ENCODE assay signal across 10 cellular contexts in the genomic region with DNA sequence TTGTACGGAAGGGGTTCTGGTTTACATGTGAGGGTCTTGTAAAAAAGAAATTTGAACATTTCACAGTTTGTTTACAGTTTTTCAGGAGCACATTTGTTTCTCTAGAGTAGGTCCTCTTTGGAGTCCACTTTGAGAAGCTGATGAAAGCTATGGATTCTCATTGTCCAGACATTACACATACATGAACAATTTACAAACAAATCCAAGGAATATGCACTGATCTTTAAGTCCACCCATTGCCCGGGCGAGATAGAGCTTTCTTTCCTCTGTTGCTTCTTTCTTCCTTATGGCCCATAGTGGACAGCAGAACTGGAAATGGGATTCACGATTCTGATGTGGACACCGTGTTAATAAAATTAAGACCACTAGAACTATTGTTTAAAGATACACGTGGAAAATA. TPM values are rescaled to one million over a fixed set of nuclear protein-coding genes. Genes with fewer than 3 reads are reported as not detected.
DNase-seq lines count a peak whose midpoint lies in the region; ATAC-seq and TF ChIP-seq lines count a peak whose summit lies in the region.
"Had no signal": no experiment of that assay in that cellular context is flagged by ENCODE, and none has a peak within 500 bp of the region (broad histone marks: within the 10 kb centered on the region; RNA-seq: fewer than 3 reads in every experiment).

No MANE protein-coding gene starts in this region.

- peak overlapping the region; percentile 94 to 99 (median 98) for H3K4me3 Mint-ChIP-seq in CD4-positive, CD25-positive, alpha-beta regulatory T cell
- H3K4me3 Mint-ChIP-seq in neural progenitor cell: peak overlapping the region; percentile 99

- 0 out of 2 replicates have a peak, but pooled peaks cover 5% of the 10 kb centered on the region for H4K20me1 ChIP-seq in KMS-11 (ENCODE audit: insufficient read depth)
- peaks cover 57% of the 10 kb centered on the region for H4K20me1 ChIP-seq in neural progenitor cell (ENCODE audit: low read depth)

- H3K9me3 ChIP-seq in CD4-positive, CD25-positive, alpha-beta regulatory T cell (ENCODE audit: control insufficient read depth in 2 of 2, low read length in 2 of 2): no peaks in the 10 kb centered on the region
- no peaks in the 10 kb centered on the region for H3K9me3 ChIP-seq in neural progenitor cell (ENCODE audit: low read depth)

- peaks cover 53% of the 10 kb centered on the region for H3K4me1 ChIP-seq in CD4-positive, CD25-positive, alpha-beta regulatory T cell (ENCODE audit: control insufficient read depth, insufficient read depth, low read length, poor library complexity, severe bottlenecking)
- H3K4me1 ChIP-seq in KMS-11 (ENCODE audit: low read depth, poor library complexity, severe bottlenecking) (peaks cover 40% of the 10 kb centered on the region), neural progenitor cell (peaks cover 15% of the 10 kb centered on the region)

- peak overlapping the region; percentile 99 for H3K4me2 ChIP-seq in KMS-11
- peak overlapping the region; percentile 77 for H3K4me2 ChIP-seq in neural progenitor cell

- H3K9ac ChIP-seq in KMS-11 (no peak overlapping the region; the same call in 1 of the 2 replicates), neural progenitor cell (no peak overlapping the region)

- TF ChIP-seq CTCF in KMS-11 (conservative IDR thresholded peaks at IDR 0.05; ENCODE audit: low read depth, low read length): no peak
- no peak for TF ChIP-seq CTCF in choroid plexus epithelial cell (conservative IDR thresholded peaks at IDR 0.05; ENCODE audit: low read depth, low read length)
- no peak for TF ChIP-seq CTCF in neural progenitor cell (IDR thresholded peaks at IDR 0.05)

- H2AFZ ChIP-seq in KMS-11 (ENCODE audit: low read depth) (no peak overlapping the region), neural progenitor cell (replicated peaks) (no peak overlapping the region)

- H3K79me2 ChIP-seq in KMS-11 (ENCODE audit: insufficient read depth, low read depth): peaks cover 68% of the 10 kb centered on the region
- peaks cover 64% of the 10 kb centered on the region for H3K79me2 ChIP-seq in neural progenitor cell (ENCODE audit: low read depth)

- DNase-seq in CD4-positive, CD25-positive, alpha-beta regulatory T cell: no peak
- peak; percentile 20 for DNase-seq in choroid plexus epithelial cell (ENCODE audit: low read depth)
- no peak for DNase-seq in neural progenitor cell (ENCODE audit: low spot score)
- no peak for DNase-seq in NCI-H748 treated with DMSO at 0.1 percent for 48 hours (lab: John Stamatoyannopoulos, UW)
- DNase-seq in HCEC 1CT: no peak
- DNase-seq: activated gamma-delta T cell had no signal

- H3K9me3 Mint-ChIP-seq in CD4-positive, CD25-positive, alpha-beta regulatory T cell: no peaks in the 10 kb centered on the region
- no peaks in the 10 kb centered on the region for H3K9me3 Mint-ChIP-seq in neural progenitor cell

- H3K27me3 ChIP-seq in CD4-positive, CD25-positive, alpha-beta regulatory T cell (ENCODE audit: control insufficient read depth, insufficient read depth, low read length): no peaks in the 10 kb centered on the region
- H3K27me3 ChIP-seq in KMS-11 (ENCODE audit: insufficient read depth, low read depth): no peaks in the 10 kb centered on the region
- no peaks in the 10 kb centered on the region for H3K27me3 ChIP-seq in neural progenitor cell

- H3K36me3 Mint-ChIP-seq in CD4-positive, CD25-positive, alpha-beta regulatory T cell: peaks cover 10% of the 10 kb centered on the region
- peaks cover 12% of the 10 kb centered on the region for H3K36me3 Mint-ChIP-seq in neural progenitor cell

- ATAC-seq in CD4-positive, CD25-positive, alpha-beta regulatory T cell (ENCODE audit: low read depth in 2 of 2): no peak
- ATAC-seq in GM18909 (IDR thresholded peaks at IDR 0.05; ENCODE audit: poor library complexity, unreplicated experiment) (no peak), HG02852 (IDR thresholded peaks at IDR 0.05; ENCODE audit: unreplicated experiment) (no peak)

- H3K27ac ChIP-seq in CD4-positive, CD25-positive, alpha-beta regulatory T cell (ENCODE audit: insufficient read depth, low read length, poor library complexity, severe bottlenecking): no peak overlapping the region
- no peak overlapping the region for H3K27ac ChIP-seq in KMS-11
- no peak overlapping the region for H3K27ac ChIP-seq in neural progenitor cell

- peak overlapping the region in 2 of 3 donors; percentile 98 for H3K27ac Mint-ChIP-seq in CD4-positive, CD25-positive, alpha-beta regulatory T cell
- H3K27ac Mint-ChIP-seq in neural progenitor cell: no peak overlapping the region

- peaks cover 20% of the 10 kb centered on the region for H3F3A ChIP-seq in neural progenitor cell (ENCODE audit: low read depth)

- peak overlapping the region; percentile 83 for H3K4me3 ChIP-seq in CD4-positive, CD25-positive, alpha-beta regulatory T cell (ENCODE audit: low read depth, low read length)
- H3K4me3 ChIP-seq in KMS-11 (IDR thresholded peaks at IDR 0.05; ENCODE audit: insufficient read depth, low read depth, low read length): no peak overlapping the region
- H3K4me3 ChIP-seq in choroid plexus epithelial cell (ENCODE audit: low read depth, low read length): peak overlapping the region; percentile 42
- H3K4me3 ChIP-seq in neural progenitor cell: peak overlapping the region; percentile 86

- peaks cover 24 to 68% (median 52%) of the 10 kb centered on the region in 4 donors for H3K4me1 Mint-ChIP-seq in CD4-positive, CD25-positive, alpha-beta regulatory T cell
- peaks cover 17% of the 10 kb centered on the region for H3K4me1 Mint-ChIP-seq in neural progenitor cell

- no peaks in the 10 kb centered on the region for H3K36me3 ChIP-seq in CD4-positive, CD25-positive, alpha-beta regulatory T cell (ENCODE audit: control insufficient read depth, insufficient read depth, low read length)
- no peaks in the 10 kb centered on the region for H3K36me3 ChIP-seq in KMS-11 (ENCODE audit: insufficient read depth)
- no peaks in the 10 kb centered on the region for H3K36me3 ChIP-seq in neural progenitor cell

- peaks cover 6% of the 10 kb centered on the region for H3K27me3 Mint-ChIP-seq in CD4-positive, CD25-positive, alpha-beta regulatory T cell
- no peaks in the 10 kb centered on the region for H3K27me3 Mint-ChIP-seq in neural progenitor cell (ENCODE audit: insufficient read depth, low read depth)

RNA-seq across cellular contexts. Expression of a gene that starts 1.9 kb away (rescaled TPM):
- total RNA-seq in CD4-positive, CD25-positive, alpha-beta regulatory T cell: 41.0 TPM
- polyA plus RNA-seq in CD4-positive, CD25-positive, alpha-beta regulatory T cell: 10 to 100 TPM; 67.7 to 89.4 (median 68.6) TPM
- 56.5 and 70.6 TPM in 2 replicates for total RNA-seq in neural progenitor cell (ENCODE audit: low replicate concordance)

RNA-seq across cellular contexts. Expression of a gene that starts 29.1 kb away (rescaled TPM):
- not detected for total RNA-seq in CD4-positive, CD25-positive, alpha-beta regulatory T cell
- polyA plus RNA-seq in CD4-positive, CD25-positive, alpha-beta regulatory T cell: not detected
- total RNA-seq in neural progenitor cell (ENCODE audit: low replicate concordance): 0.03 TPM in 1 of 2 replicates, not detected in the other
- total RNA-seq: M059J had no signal

RNA-seq across cellular contexts. Expression of a gene that starts 48.5 kb away (rescaled TPM):
- total RNA-seq in CD4-positive, CD25-positive, alpha-beta regulatory T cell: 9.3 TPM
- polyA plus RNA-seq in CD4-positive, CD25-positive, alpha-beta regulatory T cell: 10 to 100 TPM; 19.3 to 27.3 (median 23.0) TPM
- 15.4 and 18.3 TPM in 2 replicates for total RNA-seq in neural progenitor cell (ENCODE audit: low replicate concordance)
